7 cellular contexts compared by ENCODE assay signal in genomic region chr7:87934699-87935372, GRCh38. TPM values are rescaled to one million over a fixed set of nuclear protein-coding genes. Genes with fewer than 3 reads are reported as not detected.
DNase-seq lines count a peak whose midpoint lies in the region; ATAC-seq and TF ChIP-seq lines count a peak whose summit lies in the region.

No MANE protein-coding gene starts in this region.

- no peaks in the 10 kb centered on the region for H3F3A ChIP-seq in PC-3 (ENCODE audit: low read length, unreplicated experiment)

- peak overlapping the region; percentile 39 for H3K9ac ChIP-seq in PC-3 (ENCODE audit: low read length)

- H3K79me2 ChIP-seq in PC-3 (ENCODE audit: low read length) = no peaks in the 10 kb centered on the region

- CTCF ChIA-PET in PC-3 (lab: Charles Lee) = interaction anchor here (0.5 kb wide), 1 partner anchor 235 kb away, joined by 3 read pairs; no protein-coding TSS in a partner anchor

- ATAC-seq in HG02840 (IDR thresholded peaks at IDR 0.05; ENCODE audit: low FRiP score, unreplicated experiment) (peak; percentile 0), PC-3 (0 out of 2 replicates have a peak, but pooled peaks have one; percentile 3), HG02642 (IDR thresholded peaks at IDR 0.05; ENCODE audit: poor library complexity, unreplicated experiment) (no peak)
- peak; percentile 1 to 2 for ATAC-seq in stimulated activated naive B cell treated with anti-CD40 and anti-IgM and Interleukin-4, amounts not matched to agents 10 μg/mL and 1 μg/mL and 100 μg/mL, for 72 hours (replicated peaks)

- no peaks in the 10 kb centered on the region for H3K9me3 ChIP-seq in PC-3 (ENCODE audit: low read length)

- H3K4me3 Mint-ChIP-seq in stimulated activated naive B cell treated with anti-CD40 and anti-IgM and Interleukin-4, amounts not matched to agents 10 μg/mL and 1 μg/mL and 100 μg/mL, for 72 hours = peak overlapping the region; percentile 88 to 94

- peaks cover 10 to 21% of the 10 kb centered on the region in 2 donors for H3K4me1 Mint-ChIP-seq in stimulated activated naive B cell treated with anti-CD40 and anti-IgM and Interleukin-4, amounts not matched to agents 10 μg/mL and 1 μg/mL and 100 μg/mL, for 72 hours

- no peaks in the 10 kb centered on the region for H3K9me2 ChIP-seq in PC-3 (replicated peaks; ENCODE audit: low read length)

- POLR2A ChIA-PET in PC-3 (lab: Charles Lee; ENCODE audit: unreplicated experiment) = no interaction called here

- H3K36me3 ChIP-seq in PC-3 (ENCODE audit: low read depth, low read length) = no peaks in the 10 kb centered on the region

- DNase-seq in PC-3 = no peak
- peak; percentile 5 to 28 for DNase-seq in cardiac fibroblast (ENCODE audit: low read depth in 2 of 2)
- peak; percentile 24 for DNase-seq in kidney glomerular epithelial cell (lab: John Stamatoyannopoulos, UW)
- peak; percentile 5 for DNase-seq in stimulated activated naive B cell treated with anti-CD40 and anti-IgM and Interleukin-4, amounts not matched to agents 10 μg/mL and 1 μg/mL and 100 μg/mL, for 72 hours

- H3K27me3 Mint-ChIP-seq in stimulated activated naive B cell treated with anti-CD40 and anti-IgM and Interleukin-4, amounts not matched to agents 10 μg/mL and 1 μg/mL and 100 μg/mL, for 72 hours = peaks cover 4 to 22% of the 10 kb centered on the region in 2 donors

- H4K20me1 ChIP-seq in PC-3 (ENCODE audit: low read length) = no peaks in the 10 kb centered on the region

- intact Hi-C loops in PC-3 (cut with micrococcal nuclease) = no loop called here

- peak overlapping the region; percentile 92 for H2AFZ ChIP-seq in PC-3 (ENCODE audit: low read length)

- peak overlapping the region; percentile 81 for H3K27ac Mint-ChIP-seq in stimulated activated naive B cell treated with anti-CD40 and anti-IgM and Interleukin-4, amounts not matched to agents 10 μg/mL and 1 μg/mL and 100 μg/mL, for 72 hours

- H3K9me3 Mint-ChIP-seq in stimulated activated naive B cell treated with anti-CD40 and anti-IgM and Interleukin-4, amounts not matched to agents 10 μg/mL and 1 μg/mL and 100 μg/mL, for 72 hours = no peaks in the 10 kb centered on the region

- peak overlapping the region; percentile 98 for H3K4me2 ChIP-seq in PC-3 (ENCODE audit: low read length)

- 0 out of 2 replicates have a peak, but pooled peaks cover 3% of the 10 kb centered on the region for H3K4me1 ChIP-seq in PC-3 (ENCODE audit: insufficient read depth, low read length)

- TF ChIP-seq CTCF in PC-3 (conservative IDR thresholded peaks at IDR 0.05; ENCODE audit: low read depth, low read length) = no peak
- TF ChIP-seq CTCF in cardiac fibroblast (IDR thresholded peaks at IDR 0.05; ENCODE audit: low read depth, low read length) = no peak

- no peak overlapping the region for H3K27ac ChIP-seq in PC-3 (ENCODE audit: low read length)

- no peaks in the 10 kb centered on the region for H3K36me3 Mint-ChIP-seq in stimulated activated naive B cell treated with anti-CD40 and anti-IgM and Interleukin-4, amounts not matched to agents 10 μg/mL and 1 μg/mL and 100 μg/mL, for 72 hours

- BruUV-seq in PC-3 (replicated peaks; lab: Mats Ljungman, UMichigan) = no TSS peak

- H3K4me3 ChIP-seq in GM08714 (ENCODE audit: low read length) = peak overlapping the region; percentile 78
- peak overlapping the region; percentile 86 for H3K4me3 ChIP-seq in PC-3 (ENCODE audit: low read length)
- peak overlapping the region; percentile 64 to 75 for H3K4me3 ChIP-seq in cardiac fibroblast (replicated peaks in 1 of 2; ENCODE audit: low read depth in 2 of 2, low read length in 2 of 2)

- no peaks in the 10 kb centered on the region for H3K27me3 ChIP-seq in PC-3 (ENCODE audit: low read length)

RNA-seq across cellular contexts. Expression of gene ADAM22, which starts 0.8 kb away (rescaled TPM):
- 4.4 and 5.9 TPM in 2 replicates for total RNA-seq in PC-3 (2014; rRNA removed)

RNA-seq across cellular contexts. Expression of gene DBF4, which starts 58.5 kb away (rescaled TPM):
- 21.4 and 37.5 TPM in 2 replicates for total RNA-seq in PC-3 (2014; rRNA removed)

RNA-seq across cellular contexts. Expression of gene SLC25A40, which starts 58.7 kb away (rescaled TPM):
- 4.5 and 5.2 TPM in 2 replicates for total RNA-seq in PC-3 (2014; rRNA removed)
